In the genomic region with DNA sequence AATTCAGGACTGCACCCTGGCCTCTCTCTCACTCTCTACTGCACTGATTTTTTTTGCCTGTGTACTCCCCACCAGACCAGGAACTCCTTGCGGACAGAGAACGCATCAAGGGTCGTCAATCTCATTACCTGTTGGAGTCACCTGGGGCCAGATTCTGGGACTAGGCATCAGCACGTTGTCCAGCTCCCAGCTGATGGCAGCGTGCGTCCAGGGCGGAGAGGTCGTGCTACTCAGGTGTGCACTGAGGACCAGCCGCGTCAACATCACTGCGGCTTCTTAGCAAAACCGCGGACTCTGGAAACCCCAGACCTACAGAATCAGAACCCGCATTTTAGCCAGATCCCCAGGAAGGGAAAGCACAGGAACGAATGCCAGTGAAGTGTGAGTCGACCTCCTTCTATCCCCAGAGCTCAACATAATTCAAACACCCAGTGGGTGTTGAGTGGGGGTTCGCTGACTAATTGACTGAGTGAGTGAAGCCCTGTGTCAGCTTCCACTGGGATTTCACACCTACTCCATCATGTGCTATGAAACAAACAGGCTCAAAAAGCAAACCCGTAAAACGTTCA, we compare ENCODE assay signal across 13 cellular contexts. TPM values are rescaled to one million over a fixed set of nuclear protein-coding genes. Genes with fewer than 3 reads are reported as not detected.
DNase-seq lines count a peak whose midpoint lies in the region; ATAC-seq and TF ChIP-seq lines count a peak whose summit lies in the region.
"Had no signal": no experiment of that assay in that cellular context is flagged by ENCODE, and none has a peak within 500 bp of the region (broad histone marks: within the 10 kb centered on the region; RNA-seq: fewer than 3 reads in every experiment).

No MANE protein-coding gene starts in this region.

- no peak for TF ChIP-seq CTCF in HFFc6 (IDR thresholded peaks at IDR 0.05)
- TF ChIP-seq CTCF in body of pancreas (IDR thresholded peaks at IDR 0.05): no peak
- no peak for TF ChIP-seq CTCF in nephron (IDR thresholded peaks at IDR 0.05; ENCODE audit: unreplicated experiment in 3 of 3)

- H3K9ac ChIP-seq in BLaER1 treated with 17β-estradiol and CSF1 and Interleukin-3, amounts not matched to agents 10 nM and 100 nM: peak overlapping the region; percentile 15 to 77 (median 68); a peak in 16 of 22 replicates

- H3K36me3 ChIP-seq in BLaER1 treated with 17β-estradiol and CSF1 and Interleukin-3, amounts not matched to agents 10 nM and 100 nM: peaks cover 0 to 11% (median 0%) of the 10 kb centered on the region in 11 experiments; a peak in 1 of 22 replicates
- H3K36me3 ChIP-seq in body of pancreas (replicated peaks in 1 of 2; ENCODE audit: insufficient read depth in 1 of 2, low read depth in 2 of 2): no peaks in the 10 kb centered on the region
- H3K36me3 ChIP-seq: upper lobe of left lung had no signal

- no peaks in the 10 kb centered on the region for H3K9me3 ChIP-seq in BLaER1 treated with 17β-estradiol and CSF1 and Interleukin-3, amounts not matched to agents 10 nM and 100 nM (replicated peaks in 1 of 11)
- no peaks in the 10 kb centered on the region for H3K9me3 ChIP-seq in body of pancreas
- H3K9me3 ChIP-seq: upper lobe of left lung had no signal

- H3K27ac ChIP-seq in BLaER1 treated with 17β-estradiol and CSF1 and Interleukin-3, amounts not matched to agents 10 nM and 100 nM: peak overlapping the region in 9 of 11 experiments; percentile 30 to 90 (median 67); a peak in 14 of 22 replicates
- H3K27ac ChIP-seq in body of pancreas: peak overlapping the region; percentile 41 to 86 (median 80)

- TF ChIP-seq POLR2A in body of pancreas (IDR thresholded peaks at IDR 0.05): no peak

- no peaks in the 10 kb centered on the region for H3K9me3 Mint-ChIP-seq in HFFc6
- no peaks in the 10 kb centered on the region for H3K9me3 Mint-ChIP-seq in nephron

- ATAC-seq in body of pancreas: no peak

- no peaks in the 10 kb centered on the region for H3K36me3 Mint-ChIP-seq in HFFc6 (ENCODE audit: low read depth)
- no peaks in the 10 kb centered on the region for H3K36me3 Mint-ChIP-seq in nephron (ENCODE audit: low read depth)

- peak overlapping the region; percentile 45 to 69 (median 58); a peak in 12 of 20 replicates for H3K4me3 ChIP-seq in BLaER1 treated with 17β-estradiol and CSF1 and Interleukin-3, amounts not matched to agents 10 nM and 100 nM
- H3K4me3 ChIP-seq in body of pancreas: no peak overlapping the region

- H3K27ac Mint-ChIP-seq in HFFc6 (no peak overlapping the region; the same call in 1 of the 2 replicates), nephron (peak overlapping the region in 1 of 3 experiments; percentile 38)

- H4K20me1 ChIP-seq in BLaER1 treated with 17β-estradiol and CSF1 and Interleukin-3, amounts not matched to agents 10 nM and 100 nM: peaks cover 0 to 6% (median 0%) of the 10 kb centered on the region in 11 experiments; a peak in 1 of 22 replicates

- intact Hi-C loops in body of pancreas (cut with DNase I): no loop called here

- DNase-seq in HFFc6 (no peak), body of pancreas (no peak), MV-4-11 (lab: John Stamatoyannopoulos, UW) (no peak), kidney tubule cell (ENCODE audit: low spot score) (no peak), NCI-H2029 treated with DMSO at 0.1 percent for 48 hours (lab: John Stamatoyannopoulos, UW) (no peak), NCI-H2107 treated with DMSO at 0.1 percent for 48 hours (lab: John Stamatoyannopoulos, UW; ENCODE audit: unreplicated experiment) (no peak)
- DNase-seq: stimulated activated CD4-positive, alpha-beta T cell treated with anti-CD3 and anti-CD28 coated beads, Interleukin-12 subunit alpha, Interleukin-12 subunit beta, amount 100 ng/mL, for 4 hours had no signal

- WGBS in body of pancreas, 2 donors: 61 to 69% methylated on average over 11 to 19 of the region's 19 CpGs

- H3K4me1 Mint-ChIP-seq in HFFc6 (ENCODE audit: low read depth) (peaks cover 72% of the 10 kb centered on the region), nephron (peaks cover 32% of the 10 kb centered on the region)

- peak overlapping the region; percentile 86 to 97 (median 92) for H3K4me2 ChIP-seq in BLaER1 treated with 17β-estradiol and CSF1 and Interleukin-3, amounts not matched to agents 10 nM and 100 nM

- peaks cover 56 to 71% (median 64%) of the 10 kb centered on the region in 10 experiments for H3K4me1 ChIP-seq in BLaER1 treated with 17β-estradiol and CSF1 and Interleukin-3, amounts not matched to agents 10 nM and 100 nM
- H3K4me1 ChIP-seq in body of pancreas: peaks cover 68% of the 10 kb centered on the region

- peaks cover 8% of the 10 kb centered on the region; the same call in 1 of the 2 replicates for H3K27me3 Mint-ChIP-seq in HFFc6 (ENCODE audit: insufficient read depth)
- peaks cover 85% of the 10 kb centered on the region for H3K27me3 Mint-ChIP-seq in nephron (ENCODE audit: low read depth)

- H3K4me3 Mint-ChIP-seq in HFFc6 (peak overlapping the region; percentile 37; the same call in 1 of the 2 replicates), nephron (peak overlapping the region; percentile 42 to 71 (median 71))

- peaks cover 0 to 4% (median 0%) of the 10 kb centered on the region in 11 experiments; a peak in 3 of 22 replicates for H3K27me3 ChIP-seq in BLaER1 treated with 17β-estradiol and CSF1 and Interleukin-3, amounts not matched to agents 10 nM and 100 nM
- H3K27me3 ChIP-seq in body of pancreas: no peaks in the 10 kb centered on the region
- H3K27me3 ChIP-seq: upper lobe of left lung had no signal

RNA-seq across cellular contexts. Expression of gene KCNJ5, which starts 13.2 kb away (rescaled TPM):
- not detected for total RNA-seq in HFFc6 (2021; fragmentation: NEBNext Ultra II Directional; extraction: Animal tissue kit (Norgen Biotek cat#: 25700))
- 10 to 100 TPM in 1 of 2 donors, 1 to 10 TPM in 1; 6.3 to 13.7 TPM for total RNA-seq in body of pancreas
- total RNA-seq: dermis microvascular lymphatic vessel endothelial cell, OCI-LY7 had no signal

RNA-seq across cellular contexts. Expression of gene KCNJ1, which starts 37.3 kb away (rescaled TPM):
- not detected for total RNA-seq in HFFc6 (2021; fragmentation: NEBNext Ultra II Directional; extraction: Animal tissue kit (Norgen Biotek cat#: 25700))
- not detected for total RNA-seq in body of pancreas
- total RNA-seq: kidney epithelial cell had no signal

RNA-seq across cellular contexts. Expression of gene TP53AIP1, which starts 38.3 kb away (rescaled TPM):
- total RNA-seq in HFFc6 (2021; fragmentation: NEBNext Ultra II Directional; extraction: Animal tissue kit (Norgen Biotek cat#: 25700)): not detected
- not detected for total RNA-seq in body of pancreas
- total RNA-seq: dermis microvascular lymphatic vessel endothelial cell, kidney epithelial cell, OCI-LY7 had no signal

Comparison
In these comparisons a context has a peak if more than half of its experiments do, and no peak if none do; other contexts are left out.
1. H3K4me3 ChIP-seq: peak in BLaER1 treated with 17β-estradiol and CSF1 and Interleukin-3, amounts not matched to agents 10 nM and 100 nM (10 of 10); none in body of pancreas (0 of 2).
2. RNA of gene KCNJ5, which starts 13.2 kb away (total RNA-seq): 6.3 to 13.7 TPM in body of pancreas; not detected in HFFc6; every median in the first group is over 4 times any median in the second.